Comparison of ENCODE assay signal across 1 cellular context in genomic region chr18:34121157-34121807, GRCh38.
A peak's percentile ranks its signal among the peaks of the same experiment; 100 is the strongest.
TF ChIP-seq lines count a peak whose summit lies in the region.

No MANE protein-coding gene starts in this region.

TF ChIP-seq in liver, 16 proteins besides CTCF, POLR2A, EP300 and RAD21 (continued from another document):
- TF ChIP-seq, protein P1, sequence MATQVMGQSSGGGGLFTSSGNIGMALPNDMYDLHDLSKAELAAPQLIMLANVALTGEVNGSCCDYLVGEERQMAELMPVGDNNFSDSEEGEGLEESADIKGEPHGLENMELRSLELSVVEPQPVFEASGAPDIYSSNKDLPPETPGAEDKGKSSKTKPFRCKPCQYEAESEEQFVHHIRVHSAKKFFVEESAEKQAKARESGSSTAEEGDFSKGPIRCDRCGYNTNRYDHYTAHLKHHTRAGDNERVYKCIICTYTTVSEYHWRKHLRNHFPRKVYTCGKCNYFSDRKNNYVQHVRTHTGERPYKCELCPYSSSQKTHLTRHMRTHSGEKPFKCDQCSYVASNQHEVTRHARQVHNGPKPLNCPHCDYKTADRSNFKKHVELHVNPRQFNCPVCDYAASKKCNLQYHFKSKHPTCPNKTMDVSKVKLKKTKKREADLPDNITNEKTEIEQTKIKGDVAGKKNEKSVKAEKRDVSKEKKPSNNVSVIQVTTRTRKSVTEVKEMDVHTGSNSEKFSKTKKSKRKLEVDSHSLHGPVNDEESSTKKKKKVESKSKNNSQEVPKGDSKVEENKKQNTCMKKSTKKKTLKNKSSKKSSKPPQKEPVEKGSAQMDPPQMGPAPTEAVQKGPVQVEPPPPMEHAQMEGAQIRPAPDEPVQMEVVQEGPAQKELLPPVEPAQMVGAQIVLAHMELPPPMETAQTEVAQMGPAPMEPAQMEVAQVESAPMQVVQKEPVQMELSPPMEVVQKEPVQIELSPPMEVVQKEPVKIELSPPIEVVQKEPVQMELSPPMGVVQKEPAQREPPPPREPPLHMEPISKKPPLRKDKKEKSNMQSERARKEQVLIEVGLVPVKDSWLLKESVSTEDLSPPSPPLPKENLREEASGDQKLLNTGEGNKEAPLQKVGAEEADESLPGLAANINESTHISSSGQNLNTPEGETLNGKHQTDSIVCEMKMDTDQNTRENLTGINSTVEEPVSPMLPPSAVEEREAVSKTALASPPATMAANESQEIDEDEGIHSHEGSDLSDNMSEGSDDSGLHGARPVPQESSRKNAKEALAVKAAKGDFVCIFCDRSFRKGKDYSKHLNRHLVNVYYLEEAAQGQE (IDR thresholded peaks at IDR 0.05) = peak; percentile 48
- TF ChIP-seq GABPA (IDR thresholded peaks at IDR 0.05 in 1 of 2, conservative IDR thresholded peaks at IDR 0.05 in 1 of 2) (no peak), FOXA1 (IDR thresholded peaks at IDR 0.05) (peak; percentile 24), JUND (IDR thresholded peaks at IDR 0.05) (peak; percentile 50 to 52), HNF4G (IDR thresholded peaks at IDR 0.05) (peak; percentile 75), TAF1 (conservative IDR thresholded peaks at IDR 0.05) (no peak), RXRA (IDR thresholded peaks at IDR 0.05) (peak; percentile 75 to 78)
TF ChIP-seq in liver: peak in this region for 10.
